25 cellular contexts compared by ENCODE assay signal in genomic region chr4:79107014-79107413, GRCh38.
"Had no signal": no experiment of that assay in that cellular context is flagged by ENCODE, and none has a peak within 500 bp of the region (broad histone marks: within the 10 kb centered on the region; RNA-seq: fewer than 3 reads in every experiment).

No MANE protein-coding gene starts in this region.

- ATAC-seq: effector memory CD8-positive, alpha-beta T cell; esophagus mucosa; foreskin keratinocyte; gastrocnemius medialis; gastroesophageal sphincter; heart left ventricle; heart right ventricle had no signal

- H3K27ac ChIP-seq: colonic mucosa, coronary artery, dorsolateral prefrontal cortex, epithelial cell of prostate, esophagus muscularis mucosa, esophagus squamous epithelium, foreskin keratinocyte, gastrocnemius medialis, gastroesophageal sphincter, heart left ventricle, heart right ventricle had no signal

- H3K4me1 Mint-ChIP-seq: endodermal cell had no signal

- H3K4me3 Mint-ChIP-seq: dendritic cell treated with granulocyte-macrophage colony-stimulating factor and Interleukin-4, amounts not matched to agents 40 ng/mL and 50 ng/mL, for 4 days; effector memory CD8-positive, alpha-beta T cell; endodermal cell had no signal

- DNase-seq: colonic mucosa; cortex of kidney; dermis blood vessel endothelial cell; dorsolateral prefrontal cortex; effector CD4-positive, alpha-beta T cell; effector CD8-positive, alpha-beta T cell; effector memory CD4-positive, alpha-beta T cell; effector memory CD8-positive, alpha-beta T cell; endodermal cell; erythroblast; esophagus squamous epithelium; foreskin fibroblast; foreskin keratinocyte; foreskin melanocyte; gastrocnemius medialis; glutamatergic neuron; head of caudate nucleus; heart left ventricle; heart right ventricle had no signal

- H3K27ac Mint-ChIP-seq: dendritic cell treated with granulocyte-macrophage colony-stimulating factor and Interleukin-4, amounts not matched to agents 40 ng/mL and 50 ng/mL, for 4 days; effector memory CD8-positive, alpha-beta T cell; endodermal cell had no signal
